ENCODE assay signal across 9 cellular contexts in the genomic region with DNA sequence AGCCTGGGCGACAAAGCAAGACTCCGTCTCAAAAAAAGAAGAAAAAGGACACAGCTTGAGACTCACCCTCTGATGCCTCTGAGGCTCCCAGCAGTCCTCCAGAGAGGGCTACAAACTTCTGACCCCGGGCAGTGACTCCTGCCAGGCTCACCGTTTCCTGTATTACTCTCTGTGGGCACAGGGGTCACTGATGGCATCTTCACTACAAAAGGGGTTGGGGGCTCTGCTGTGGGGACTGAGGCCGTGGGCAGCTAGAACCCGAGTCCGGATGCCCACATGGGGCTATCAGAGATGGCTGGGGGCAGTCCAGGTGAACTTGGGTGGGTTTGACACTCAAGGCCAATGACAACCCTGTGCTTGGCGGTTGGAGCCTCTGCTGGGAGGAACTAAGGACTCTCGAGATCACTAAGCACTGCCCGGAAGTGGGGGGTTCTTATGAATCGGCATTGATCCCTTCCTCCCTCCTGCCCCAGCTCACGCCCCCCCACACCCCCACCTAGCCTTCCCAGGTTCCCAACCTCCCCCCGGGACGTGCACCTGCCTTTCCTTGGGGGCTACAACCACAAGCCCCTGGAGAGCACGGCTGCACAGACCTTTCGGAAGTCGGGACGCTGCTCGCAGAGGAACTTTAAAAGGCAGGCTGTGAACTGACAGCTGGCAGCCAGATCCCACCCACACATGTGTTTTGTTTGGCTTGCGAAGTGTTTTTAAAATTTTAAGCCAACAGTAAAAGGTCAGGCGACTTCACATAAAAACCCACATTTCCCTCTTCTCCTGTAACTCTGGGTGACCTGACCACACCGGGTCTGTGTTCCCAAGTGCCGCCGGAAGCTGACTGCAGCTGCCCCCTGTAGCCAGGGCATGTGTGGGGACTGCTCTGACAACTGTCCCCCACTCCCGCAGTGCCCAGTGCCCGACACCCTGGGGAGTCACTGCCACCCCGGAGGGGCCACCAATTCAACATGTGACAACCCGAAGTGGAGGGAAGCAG. TPM values are rescaled to one million over a fixed set of nuclear protein-coding genes. Genes with fewer than 3 reads are reported as not detected.
DNase-seq lines count a peak whose midpoint lies in the region; ATAC-seq lines count a peak whose summit lies in the region.
"Had no signal": no experiment of that assay in that cellular context is flagged by ENCODE, and none has a peak within 500 bp of the region (broad histone marks: within the 10 kb centered on the region; RNA-seq: fewer than 3 reads in every experiment).

No MANE protein-coding gene starts in this region.

- no peak overlapping the region for H3K27ac Mint-ChIP-seq in activated naive CD4-positive, alpha-beta T cell treated with anti-CD3 and anti-CD28 coated beads, Interleukin-2, amount 50 U/mL, for 24 hours
- peak overlapping the region; percentile 55 for H3K27ac Mint-ChIP-seq in activated CD4-positive, alpha-beta memory T cell treated with anti-CD3 and anti-CD28 coated beads for 36 hours

- no peaks in the 10 kb centered on the region for H3K27me3 ChIP-seq in right cardiac atrium (ENCODE audit: control insufficient read depth, insufficient read depth)

- H3K4me3 ChIP-seq in right cardiac atrium (ENCODE audit: low read length), result peak overlapping the region; percentile 21

- ATAC-seq in right cardiac atrium (peak; percentile 9 to 38), HG03565 (IDR thresholded peaks at IDR 0.05; ENCODE audit: unreplicated experiment) (no peak)

- H3K4me1 Mint-ChIP-seq in activated naive CD4-positive, alpha-beta T cell treated with anti-CD3 and anti-CD28 coated beads, Interleukin-2, amount 50 U/mL, for 24 hours, result peaks cover 58% of the 10 kb centered on the region
- H3K4me1 Mint-ChIP-seq in activated CD4-positive, alpha-beta memory T cell treated with anti-CD3 and anti-CD28 coated beads for 36 hours (ENCODE audit: low read depth), result peaks cover 77% of the 10 kb centered on the region

- H3K27ac ChIP-seq in right cardiac atrium (ENCODE audit: low read length), result peak overlapping the region; percentile 49
- H3K27ac ChIP-seq: VCaP had no signal

- peaks cover 22% of the 10 kb centered on the region for H3K4me1 ChIP-seq in right cardiac atrium (ENCODE audit: control insufficient read depth, insufficient read depth, low read length)

- CTCF ChIA-PET in activated CD4-positive, alpha-beta memory T cell treated with anti-CD3 and anti-CD28 coated beads for 36 hours (lab: Charles Lee), result interaction anchor here (1.1 to 4.8 kb wide), 3 partner anchors 18 to 22 kb away, joined by 3 to 33 read pairs (median 5); no protein-coding TSS in a partner anchor

- no peaks in the 10 kb centered on the region for H3K36me3 Mint-ChIP-seq in activated naive CD4-positive, alpha-beta T cell treated with anti-CD3 and anti-CD28 coated beads, Interleukin-2, amount 50 U/mL, for 24 hours
- peaks cover 10% of the 10 kb centered on the region for H3K36me3 Mint-ChIP-seq in activated CD4-positive, alpha-beta memory T cell treated with anti-CD3 and anti-CD28 coated beads for 36 hours

- no peaks in the 10 kb centered on the region for H3K27me3 Mint-ChIP-seq in activated naive CD4-positive, alpha-beta T cell treated with anti-CD3 and anti-CD28 coated beads, Interleukin-2, amount 50 U/mL, for 24 hours
- no peaks in the 10 kb centered on the region for H3K27me3 Mint-ChIP-seq in activated CD4-positive, alpha-beta memory T cell treated with anti-CD3 and anti-CD28 coated beads for 36 hours

- POLR2A ChIA-PET in activated CD4-positive, alpha-beta memory T cell treated with anti-CD3 and anti-CD28 coated beads for 36 hours (lab: Charles Lee), result no interaction called here

- intact Hi-C loops in activated CD4-positive, alpha-beta memory T cell treated with anti-CD3 and anti-CD28 coated beads for 36 hours (cut with micrococcal nuclease), result no loop called here
- intact Hi-C loops in right cardiac atrium (cut with DNase I), result no loop called here

- H3K9me3 ChIP-seq in right cardiac atrium (ENCODE audit: control insufficient read depth, low read length), result no peaks in the 10 kb centered on the region

- H3K4me3 Mint-ChIP-seq in activated naive CD4-positive, alpha-beta T cell treated with anti-CD3 and anti-CD28 coated beads, Interleukin-2, amount 50 U/mL, for 24 hours, result peak overlapping the region; percentile 58
- H3K4me3 Mint-ChIP-seq in activated CD4-positive, alpha-beta memory T cell treated with anti-CD3 and anti-CD28 coated beads for 36 hours, result peak overlapping the region; percentile 11

- no peak for DNase-seq in activated naive CD4-positive, alpha-beta T cell treated with Interleukin-2 at 50 U/mL for 16 hours
- DNase-seq in activated CD4-positive, alpha-beta memory T cell treated with anti-CD3 and anti-CD28 coated beads for 36 hours, result peak; percentile 51
- DNase-seq in right cardiac atrium (peak; percentile 68 to 86 (median 75)), superior temporal gyrus (ENCODE audit: extremely low spot score) (peak; percentile 46), GDM1 (lab: John Stamatoyannopoulos, UW) (no peak), NCI-H187 (lab: John Stamatoyannopoulos, UW) (no peak)

- no peaks in the 10 kb centered on the region for H3K9me3 Mint-ChIP-seq in activated naive CD4-positive, alpha-beta T cell treated with anti-CD3 and anti-CD28 coated beads, Interleukin-2, amount 50 U/mL, for 24 hours
- no peaks in the 10 kb centered on the region for H3K9me3 Mint-ChIP-seq in activated CD4-positive, alpha-beta memory T cell treated with anti-CD3 and anti-CD28 coated beads for 36 hours

- 22% methylated on average over 28 of the region's 28 CpGs for WGBS in right cardiac atrium

RNA-seq across cellular contexts. Expression of gene RALGDS, which starts 5.0 kb away (rescaled TPM):
- 10 to 100 TPM; 65.4 TPM for total RNA-seq in activated CD4-positive, alpha-beta memory T cell treated with anti-CD3 and anti-CD28 coated beads for 36 hours
- total RNA-seq in right cardiac atrium, result 10 to 100 TPM; 18.5 to 36.3 (median 32.1) TPM
- polyA plus RNA-seq in right cardiac atrium, result 33.8 TPM

RNA-seq across cellular contexts. Expression of gene GBGT1, which starts 37.7 kb away (rescaled TPM):
- total RNA-seq in activated CD4-positive, alpha-beta memory T cell treated with anti-CD3 and anti-CD28 coated beads for 36 hours, result 1 to 10 TPM; 3.2 to 3.6 TPM
- total RNA-seq in right cardiac atrium, result 10 to 100 TPM in 3 of 4 donors, 1 to 10 TPM in 1; 9.6 to 12.8 (median 11.3) TPM
- polyA plus RNA-seq in right cardiac atrium, result 7.4 TPM

Comparison
In these comparisons a context has a peak if more than half of its experiments do, and no peak if none do; other contexts are left out.
1. DNase-seq: peak in activated CD4-positive, alpha-beta memory T cell treated with anti-CD3 and anti-CD28 coated beads for 36 hours (single experiment), right cardiac atrium (3 of 3) and superior temporal gyrus (single experiment); none in activated naive CD4-positive, alpha-beta T cell treated with Interleukin-2 at 50 U/mL for 16 hours (single experiment), GDM1 (single experiment) and NCI-H187 (0 of 2).